29 cellular contexts compared by ENCODE assay signal in the genomic region with DNA sequence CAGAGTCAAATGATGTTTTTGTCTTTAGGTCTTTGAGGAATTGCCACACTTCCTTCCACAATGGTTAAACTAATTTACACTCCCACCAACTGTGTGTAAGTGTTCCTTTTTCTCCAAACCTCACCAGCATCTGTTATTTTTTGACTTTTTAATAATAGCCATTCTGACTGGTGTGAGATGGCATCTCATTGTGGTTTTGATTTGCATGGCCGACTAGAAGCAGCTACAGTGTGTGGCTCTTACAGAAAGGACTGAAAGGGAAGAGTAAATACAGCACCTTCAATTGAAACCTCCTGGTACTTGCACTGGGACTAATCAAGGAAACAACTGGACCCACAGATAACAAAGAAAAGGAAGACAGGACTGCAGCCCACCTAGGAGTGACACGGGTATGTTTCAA.
"Had no signal": no experiment of that assay in that cellular context is flagged by ENCODE, and none has a peak within 500 bp of the region (broad histone marks: within the 10 kb centered on the region; RNA-seq: fewer than 3 reads in every experiment).

No MANE protein-coding gene starts in this region.

- H3K4me3 Mint-ChIP-seq: naive thymus-derived CD4-positive, alpha-beta T cell; natural killer cell treated with Interleukin-12 subunit alpha and Interleukin-12 subunit beta and Interleukin-15 and Interleukin-18, amount 100 ng/mL, for 72 hours; stimulated activated memory B cell treated with anti-CD40 and anti-IgM and Interleukin-4, amounts not matched to agents 10 μg/mL and 1 μg/mL and 100 μg/mL, for 72 hours; stimulated activated naive CD8-positive, alpha-beta T cell treated with anti-CD3 and anti-CD28 coated beads, Interleukin-15, amount 100 ng/mL, for 72 hours; type B pancreatic cell had no signal

- H3K27me3 ChIP-seq: left lung, pancreas, sigmoid colon, spleen, tibial nerve, uterus had no signal

- DNase-seq: hippocampal formation; kidney glomerular epithelial cell; left colon; left lung; mesendoderm; midbrain; mucosa of descending colon; naive thymus-derived CD4-positive, alpha-beta T cell; pancreas; posterior cingulate gyrus; retina; right cardiac atrium; sigmoid colon; small intestine; spleen; stimulated activated CD4-positive, alpha-beta T cell treated with anti-CD3 and anti-CD28 coated beads, Interleukin-2, amount 100 ng/mL, for 48 hours; stimulated activated CD4-positive, alpha-beta T cell treated with anti-CD3 and anti-CD28 coated beads, Interleukin-4, amount 100 ng/mL, for 4 hours; stimulated activated CD8-positive, alpha-beta memory T cell treated with anti-CD3 and anti-CD28 coated beads, Interleukin-4, amount 100 ng/mL, for 48 hours; stimulated activated naive CD4-positive, alpha-beta T cell treated with Interleukin-2 at 50 U/mL for 16 hours; stimulated activated naive CD8-positive, alpha-beta T cell treated with anti-CD3 and anti-CD28 coated beads, Interleukin-15, amount 100 ng/mL, for 72 hours; substantia nigra; uterus had no signal

- H3K36me3 ChIP-seq: left lung, pancreas, prostate gland, sigmoid colon, spleen, tibial nerve, uterus had no signal

- H3K4me1 Mint-ChIP-seq: naive thymus-derived CD4-positive, alpha-beta T cell; stimulated activated memory B cell treated with anti-CD40 and anti-IgM and Interleukin-4, amounts not matched to agents 10 μg/mL and 1 μg/mL and 100 μg/mL, for 72 hours; stimulated activated naive CD8-positive, alpha-beta T cell treated with anti-CD3 and anti-CD28 coated beads, Interleukin-15, amount 100 ng/mL, for 72 hours had no signal

- H3K27ac ChIP-seq: left lung, pancreas, prostate gland, sigmoid colon, spleen, tibial nerve, uterus had no signal

- FAIRE-seq: keratinocyte, pancreas, small intestine had no signal

- H3K4me1 ChIP-seq: left lung, pancreas, prostate gland, sigmoid colon, spleen, tibial nerve, uterus had no signal

- H3K9me3 ChIP-seq: mucosa of descending colon, pancreas, prostate gland, sigmoid colon, uterus had no signal

- H3K9me3 Mint-ChIP-seq: type B pancreatic cell had no signal

- H3K27ac Mint-ChIP-seq: naive thymus-derived CD4-positive, alpha-beta T cell; natural killer cell treated with Interleukin-12 subunit alpha and Interleukin-12 subunit beta and Interleukin-15 and Interleukin-18, amount 100 ng/mL, for 72 hours; stimulated activated memory B cell treated with anti-CD40 and anti-IgM and Interleukin-4, amounts not matched to agents 10 μg/mL and 1 μg/mL and 100 μg/mL, for 72 hours; stimulated activated naive CD8-positive, alpha-beta T cell treated with anti-CD3 and anti-CD28 coated beads, Interleukin-15, amount 100 ng/mL, for 72 hours; type B pancreatic cell had no signal

- H3K36me3 Mint-ChIP-seq: naive thymus-derived CD4-positive, alpha-beta T cell; stimulated activated memory B cell treated with anti-CD40 and anti-IgM and Interleukin-4, amounts not matched to agents 10 μg/mL and 1 μg/mL and 100 μg/mL, for 72 hours; type B pancreatic cell had no signal

- H3K4me3 ChIP-seq: left lung, lung, mucosa of descending colon, pancreas, prostate gland, sigmoid colon, spleen, tibial nerve, uterus had no signal

- ATAC-seq: left colon; left lung; mucosa of descending colon; naive thymus-derived CD4-positive, alpha-beta T cell; natural killer cell treated with Interleukin-12 subunit alpha and Interleukin-12 subunit beta and Interleukin-15 and Interleukin-18, amount 100 ng/mL, for 72 hours; pancreas; right cardiac atrium; stimulated activated memory B cell treated with anti-CD40 and anti-IgM and Interleukin-4, amounts not matched to agents 10 μg/mL and 1 μg/mL and 100 μg/mL, for 72 hours; stimulated activated naive CD8-positive, alpha-beta T cell treated with anti-CD3 and anti-CD28 coated beads, Interleukin-15, amount 100 ng/mL, for 72 hours had no signal

- H3K27me3 Mint-ChIP-seq: naive thymus-derived CD4-positive, alpha-beta T cell; natural killer cell treated with Interleukin-12 subunit alpha and Interleukin-12 subunit beta and Interleukin-15 and Interleukin-18, amount 100 ng/mL, for 72 hours; stimulated activated memory B cell treated with anti-CD40 and anti-IgM and Interleukin-4, amounts not matched to agents 10 μg/mL and 1 μg/mL and 100 μg/mL, for 72 hours; stimulated activated naive CD8-positive, alpha-beta T cell treated with anti-CD3 and anti-CD28 coated beads, Interleukin-15, amount 100 ng/mL, for 72 hours; type B pancreatic cell had no signal
